ENCODE assay signal across 20 cellular contexts in the genomic region with DNA sequence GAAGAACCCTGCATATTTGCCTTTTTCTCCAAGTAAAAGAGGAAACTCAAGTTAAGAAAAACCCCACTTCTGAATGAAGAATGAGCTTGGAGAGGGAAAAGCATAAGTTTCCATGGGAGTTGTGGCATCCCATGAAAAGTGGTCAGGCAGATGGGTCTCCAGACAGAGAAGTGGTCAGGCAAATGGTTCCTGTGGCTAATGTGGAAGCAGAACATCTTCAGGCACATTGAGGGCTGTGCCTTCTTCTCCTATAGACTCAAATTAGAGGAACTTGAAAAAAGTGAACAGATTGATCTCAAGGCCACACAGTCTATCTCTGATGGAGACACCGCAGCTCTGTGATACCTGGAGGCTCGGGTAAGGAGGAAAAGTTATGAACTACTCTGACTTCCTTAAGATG.
"Had no signal": no experiment of that assay in that cellular context is flagged by ENCODE, and none has a peak within 500 bp of the region (broad histone marks: within the 10 kb centered on the region; RNA-seq: fewer than 3 reads in every experiment).

No MANE protein-coding gene starts in this region.

- DNase-seq: activated CD4-positive, alpha-beta memory T cell treated with anti-CD3 and anti-CD28 coated beads, Interleukin-2, amount 10 ng/mL, durations not matched to agents 7 days and 5 days; activated CD4-positive, alpha-beta T cell treated with anti-CD3 and anti-CD28 coated beads for 36 hours; activated CD4-positive, alpha-beta T cell treated with anti-CD3 and anti-CD28 coated beads, Interleukin-2, amount 50 U/mL, for 1 hour; activated CD4-positive, CD25-positive, alpha-beta regulatory T cell; activated naive CD4-positive, alpha-beta T cell treated with anti-CD3 and anti-CD28 coated beads, Interleukin-2, amount 50 U/mL, for 16 hours; activated T-cell treated with anti-CD3 and anti-CD28 coated beads for 4 hours; activated T-cell treated with anti-CD3 and anti-CD28 coated beads, Interleukin-2, amount 50 U/mL, for 72 hours; aorta; Karpas-422; MM.1S; NCI-H1092 treated with DMSO at 0.1 percent for 48 hours; NCI-H1436 treated with DMSO at 0.1 percent for 48 hours; NCI-H187; NCI-H2081; NCI-H446; NCI-H524; SJCRH30; SK-N-SH; T-helper 17 cell; T-helper 9 cell had no signal
